8 cellular contexts compared by ENCODE assay signal in the genomic region with DNA sequence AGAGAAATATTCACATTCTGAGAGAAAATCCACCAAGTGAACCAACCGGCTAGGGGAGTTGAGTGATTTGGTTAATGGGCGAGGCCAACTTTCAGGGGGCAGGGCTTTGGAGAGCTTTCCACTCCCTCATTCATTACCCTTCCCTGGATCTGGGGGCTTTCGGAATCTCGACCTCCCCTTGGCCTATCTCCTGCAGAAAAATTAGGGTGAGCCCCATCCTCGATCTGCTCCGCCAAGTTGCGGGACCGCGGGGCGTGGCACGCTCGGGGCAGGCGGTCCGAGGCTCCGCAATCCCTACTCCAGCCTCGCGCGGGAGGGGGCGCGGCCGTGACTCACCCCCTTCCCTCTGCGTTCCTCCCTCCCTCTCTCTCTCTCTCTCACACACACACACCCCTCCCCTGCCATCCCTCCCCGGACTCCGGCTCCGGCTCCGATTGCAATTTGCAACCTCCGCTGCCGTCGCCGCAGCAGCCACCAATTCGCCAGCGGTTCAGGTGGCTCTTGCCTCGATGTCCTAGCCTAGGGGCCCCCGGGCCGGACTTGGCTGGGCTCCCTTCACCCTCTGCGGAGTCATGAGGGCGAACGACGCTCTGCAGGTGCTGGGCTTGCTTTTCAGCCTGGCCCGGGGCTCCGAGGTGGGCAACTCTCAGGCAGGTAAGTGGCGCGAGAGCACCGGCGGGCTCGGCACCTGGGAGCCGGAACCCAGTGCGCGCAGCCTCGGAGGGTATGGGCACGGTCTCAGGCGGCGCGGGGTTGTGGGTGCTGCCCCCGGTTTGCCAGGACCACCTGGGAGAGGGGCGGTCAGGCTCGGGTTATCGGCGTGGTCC. TPM values are rescaled to one million over a fixed set of nuclear protein-coding genes. Genes with fewer than 3 reads are reported as not detected.
DNase-seq lines count a peak whose midpoint lies in the region; ATAC-seq and TF ChIP-seq lines count a peak whose summit lies in the region.

A gene (plus strand): TSS at position 437 of the 827 bp plus-strand sequence. CDS start 136 bp downstream, at position 573.

- no peaks in the 10 kb centered on the region for H3K36me3 ChIP-seq in GM23248 (ENCODE audit: low read depth)
- H3K36me3 ChIP-seq in right lobe of liver, result peaks cover 0 to 17% (median 8%) of the 10 kb centered on the region in 4 donors

- H4K20me1 ChIP-seq in GM23248 (ENCODE audit: insufficient read depth), result no peaks in the 10 kb centered on the region

- H3K27me3 ChIP-seq in GM23248 (replicated peaks; ENCODE audit: insufficient read depth), result no peaks in the 10 kb centered on the region; the same call in 1 of the 2 replicates
- no peaks in the 10 kb centered on the region for H3K27me3 ChIP-seq in right lobe of liver

- H3K4me3 ChIP-seq in GM23248 (peak within 1 kb of the TSS; percentile 75), right lobe of liver (peak within 1 kb of the TSS; percentile 82 to 92 (median 90))

- in situ Hi-C loops in GM23248 (cut with MboI), result no loop called here

- H3K9ac ChIP-seq in GM23248, result peak within 1 kb of the TSS; percentile 60

- H3F3A ChIP-seq in GM23248 (ENCODE audit: insufficient read depth), result peaks cover 6% of the 10 kb centered on the region

- peak within 1 kb of the TSS; percentile 90 for H3K4me2 ChIP-seq in GM23248 (ENCODE audit: unreplicated experiment)

- H3K4me1 ChIP-seq in GM23248 (ENCODE audit: insufficient read depth) (no peaks in the 10 kb centered on the region), right lobe of liver (peaks cover 0 to 39% (median 11%) of the 10 kb centered on the region in 4 donors)

- intact Hi-C loops in right lobe of liver (cut with DNase I), result no loop called here

- H3K79me2 ChIP-seq in GM23248 (ENCODE audit: insufficient read depth), result no peaks in the 10 kb centered on the region

- H3K27ac ChIP-seq in GM23248, result peak within 1 kb of the TSS; percentile 19; the same call in 1 of the 2 replicates
- H3K27ac ChIP-seq in right lobe of liver, result peak within 1 kb of the TSS; percentile 91 to 99 (median 93)

- peak; percentile 85 for TF ChIP-seq POLR2A in right lobe of liver (IDR thresholded peaks at IDR 0.05)

- no peaks in the 10 kb centered on the region for H3K9me3 ChIP-seq in GM23248 (ENCODE audit: low read depth)
- H3K9me3 ChIP-seq in right lobe of liver, result no peaks in the 10 kb centered on the region

- WGBS in GM23248 (ENCODE audit: low coverage in 1 of 2, low lambda C conversion rate in 2 of 2, missing lambda C conversion rate in 2 of 2), 2 experiments, result 0 to 1% methylated on average over 38 to 59 of the region's 59 CpGs
- WGBS in right lobe of liver (ENCODE audit: insufficient coverage, low coverage, low lambda C conversion rate, missing lambda C conversion rate), result under 1% methylated on average over 24 of the region's 59 CpGs

- H2AFZ ChIP-seq in GM23248, result peak within 1 kb of the TSS; percentile 91

- H3K9me2 ChIP-seq in GM23248 (ENCODE audit: insufficient read depth), result no peaks in the 10 kb centered on the region

- ATAC-seq in right lobe of liver, result peak; percentile 71 to 79 (median 73)
- no peak for ATAC-seq in HG03025 (IDR thresholded peaks at IDR 0.05; ENCODE audit: low FRiP score, unreplicated experiment)

- DNase-seq in CD1c-positive myeloid dendritic cell (ENCODE audit: extremely low spot score) (peak; percentile 54), GM23248 (peak; percentile 90), NCI-H2227 (lab: John Stamatoyannopoulos, UW; ENCODE audit: unreplicated experiment) (peak; percentile 67), dermis blood vessel endothelial cell (peak; percentile 58), right lobe of liver (peak; percentile 86 to 88 (median 86))
- peak; percentile 61 to 65 for DNase-seq in activated CD4-positive, alpha-beta T cell treated with anti-CD3 and anti-CD28 coated beads, Interleukin-2, amount 50 U/mL, for 4 hours
- peak; percentile 73 for DNase-seq in stimulated activated CD4-positive, alpha-beta T cell treated with anti-CD3 and anti-CD28 coated beads, Interleukin-4, amount 100 ng/mL, for 1 hour

- TF ChIP-seq CTCF in right lobe of liver (IDR thresholded peaks at IDR 0.05), result peak in 1 of 4 donors; percentile 44

RNA-seq across cellular contexts. Expression of the gene that starts here (rescaled TPM):
- total RNA-seq in GM23248 (2014; rRNA removed; shearing (Covaris generic)), result 3.3 and 3.5 TPM in 2 replicates
- 1.9 and 2.1 TPM in 2 replicates for polyA plus RNA-seq in GM23248 (2016; fragmentation: Nextera tagmentation; extraction: Ambion mirVana)
- 0.34 and 0.88 TPM in 2 replicates for total RNA-seq in dermis blood vessel endothelial cell
- 100 to 1,000 TPM in 1 of 6 experiments, 10 to 100 TPM in 5; 39.1 to 139 (median 66.9) TPM for total RNA-seq in right lobe of liver

Comparison
In these comparisons a context has a peak if more than half of its experiments do, and no peak if none do; other contexts are left out.
1. Peak in DNase-seq in dermis blood vessel endothelial cell; RNA of the gene not detected or under 1 TPM.